In genomic region chr2:227486688-227487087, GRCh38 we compare ENCODE assay signal across 27 cellular contexts.
"Had no signal": no experiment of that assay in that cellular context is flagged by ENCODE, and none has a peak within 500 bp of the region (broad histone marks: within the 10 kb centered on the region; RNA-seq: fewer than 3 reads in every experiment).

No MANE protein-coding gene starts in this region.

- H3K9me3 ChIP-seq: body of pancreas, breast epithelium, SJCRH30 had no signal

- H3K36me3 ChIP-seq: breast epithelium had no signal

- H3K27me3 ChIP-seq: body of pancreas, breast epithelium, MG63, SJCRH30 had no signal

- H3K4me2 ChIP-seq: SK-N-SH had no signal

- H3K4me3 ChIP-seq: body of pancreas, breast epithelium, MG63, SJCRH30 had no signal

- H3K27ac ChIP-seq: body of pancreas, breast epithelium, SJCRH30 had no signal

- H3K4me1 ChIP-seq: breast epithelium, SJCRH30 had no signal

- H3K27ac Mint-ChIP-seq: activated CD4-positive, alpha-beta T cell treated with anti-CD3 and anti-CD28 coated beads, Interleukin-2, amount 10 ng/mL, durations not matched to agents 7 days and 5 days; activated CD8-positive, alpha-beta memory T cell treated with anti-CD3 and anti-CD28 coated beads, Interleukin-2, amount 10 ng/mL, durations not matched to agents 7 days and 5 days; activated naive CD4-positive, alpha-beta T cell treated with anti-CD3 and anti-CD28 coated beads, Interleukin-2, amount 50 U/mL, for 72 hours; T-helper 1 cell treated with Interleukin-12 subunit alpha and Interleukin-12 subunit beta and Interleukin-4 antibody, amounts not matched to agents 30 μg/mL and 1 μg/mL, for 36 hours; T-helper 2 cell treated with Interferon-gamma antibody and Interleukin-4, amounts not matched to agents 5 μg/mL and 100 μg/mL, for 36 hours had no signal

- ATAC-seq: activated CD8-positive, alpha-beta memory T cell treated with anti-CD3 and anti-CD28 coated beads, Interleukin-2, amount 10 ng/mL, durations not matched to agents 7 days and 5 days; activated naive CD4-positive, alpha-beta T cell treated with anti-CD3 and anti-CD28 coated beads, Interleukin-2, amount 50 U/mL, for 72 hours; body of pancreas; Panc1 had no signal

- DNase-seq: activated CD4-positive, alpha-beta T cell treated with anti-CD3 and anti-CD28 coated beads, Interleukin-2, amount 10 ng/mL, durations not matched to agents 7 days and 5 days; activated CD4-positive, alpha-beta T cell treated with anti-CD3 and anti-CD28 coated beads, Interleukin-2, amount 50 U/mL, for 48 hours; activated CD8-positive, alpha-beta memory T cell treated with anti-CD3 and anti-CD28 coated beads for 24 hours; activated CD8-positive, alpha-beta memory T cell treated with anti-CD3 and anti-CD28 coated beads, Interleukin-2, amount 10 ng/mL, durations not matched to agents 7 days and 5 days; activated CD8-positive, alpha-beta memory T cell treated with anti-CD3 and anti-CD28 coated beads, Interleukin-2, amount 50 U/mL, for 48 hours; activated gamma-delta T cell treated with Interleukin-2 at 50 U/mL for 16 hours; body of pancreas; Kasumi-1; KG1; MG63; NCI-H1048; NCI-H1105 treated with DMSO at 0.1 percent for 48 hours; NCI-H1436; NCI-H1694; NCI-H1930; NCI-H2081 treated with DMSO at 0.1 percent for 48 hours; NCI-H345; NCI-H524 treated with DMSO at 0.1 percent for 48 hours; SHP77; SJCRH30; SK-N-SH had no signal

- H3K4me3 Mint-ChIP-seq: activated CD4-positive, alpha-beta T cell treated with anti-CD3 and anti-CD28 coated beads, Interleukin-2, amount 10 ng/mL, durations not matched to agents 7 days and 5 days; activated CD8-positive, alpha-beta memory T cell treated with anti-CD3 and anti-CD28 coated beads, Interleukin-2, amount 10 ng/mL, durations not matched to agents 7 days and 5 days; T-helper 1 cell treated with Interleukin-12 subunit alpha and Interleukin-12 subunit beta and Interleukin-4 antibody, amounts not matched to agents 30 μg/mL and 1 μg/mL, for 36 hours; T-helper 2 cell treated with Interferon-gamma antibody and Interleukin-4, amounts not matched to agents 5 μg/mL and 100 μg/mL, for 36 hours had no signal

- H3K27me3 Mint-ChIP-seq: activated CD4-positive, alpha-beta T cell treated with anti-CD3 and anti-CD28 coated beads, Interleukin-2, amount 10 ng/mL, durations not matched to agents 7 days and 5 days; activated CD8-positive, alpha-beta memory T cell treated with anti-CD3 and anti-CD28 coated beads, Interleukin-2, amount 10 ng/mL, durations not matched to agents 7 days and 5 days had no signal

- FAIRE-seq: astrocyte had no signal

- H3K9ac ChIP-seq: SK-N-SH had no signal
